ENCODE assay signal across 12 cellular contexts in the genomic region with DNA sequence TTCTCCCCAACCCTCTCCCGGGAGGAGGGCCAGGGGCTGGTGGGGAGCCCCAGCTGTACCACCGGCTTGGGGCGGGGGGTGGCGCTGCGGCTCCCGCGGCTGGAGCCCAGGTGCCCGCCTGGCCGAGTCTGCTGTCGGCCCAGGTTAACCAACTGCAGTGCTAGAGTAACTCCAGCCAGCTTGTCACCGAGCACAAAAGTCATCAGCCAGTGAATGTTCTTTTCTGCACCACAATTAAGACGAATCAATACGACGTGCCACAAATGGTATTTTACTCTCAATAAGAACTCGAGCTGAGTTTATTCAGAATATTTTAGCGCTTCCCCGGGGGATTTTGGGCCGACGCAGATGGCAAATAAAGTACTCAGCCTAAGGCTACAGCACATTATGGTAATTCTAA.
A peak's percentile ranks its signal among the peaks of the same experiment; 100 is the strongest.
DNase-seq lines count a peak whose midpoint lies in the region; ATAC-seq and TF ChIP-seq lines count a peak whose summit lies in the region.
"Had no signal": no experiment of that assay in that cellular context is flagged by ENCODE, and none has a peak within 500 bp of the region (broad histone marks: within the 10 kb centered on the region; RNA-seq: fewer than 3 reads in every experiment).

No MANE protein-coding gene starts in this region.

- H3K27me3 Mint-ChIP-seq in T-helper 1 cell treated with Interleukin-12 subunit alpha and Interleukin-12 subunit beta and Interleukin-4 antibody, amounts not matched to agents 30 μg/mL and 1 μg/mL, for 36 hours (ENCODE audit: low read depth): no peaks in the 10 kb centered on the region
- no peaks in the 10 kb centered on the region for H3K27me3 Mint-ChIP-seq in activated naive CD8-positive, alpha-beta T cell
- no peaks in the 10 kb centered on the region for H3K27me3 Mint-ChIP-seq in naive thymus-derived CD4-positive, alpha-beta T cell
- H3K27me3 Mint-ChIP-seq: stimulated activated memory B cell treated with anti-CD40 and anti-IgM and Interleukin-4, amounts not matched to agents 10 μg/mL and 1 μg/mL and 100 μg/mL, for 72 hours had no signal

- H3K4me1 ChIP-seq in naive thymus-derived CD4-positive, alpha-beta T cell (ENCODE audit: control insufficient read depth in 2 of 2, insufficient read depth in 2 of 2, low read length in 2 of 2): peaks cover 83 to 89% of the 10 kb centered on the region in 2 donors

- peak overlapping the region; percentile 75 for H3K4me3 ChIP-seq in naive thymus-derived CD4-positive, alpha-beta T cell (ENCODE audit: low read length)

- H3K9me3 Mint-ChIP-seq in T-helper 1 cell treated with Interleukin-12 subunit alpha and Interleukin-12 subunit beta and Interleukin-4 antibody, amounts not matched to agents 30 μg/mL and 1 μg/mL, for 36 hours: no peaks in the 10 kb centered on the region
- H3K9me3 Mint-ChIP-seq in activated naive CD8-positive, alpha-beta T cell (ENCODE audit: low read depth): no peaks in the 10 kb centered on the region
- H3K9me3 Mint-ChIP-seq in naive thymus-derived CD4-positive, alpha-beta T cell: peaks cover 0 to 2% (median 0%) of the 10 kb centered on the region in 11 donors
- H3K9me3 Mint-ChIP-seq: stimulated activated memory B cell treated with anti-CD40 and anti-IgM and Interleukin-4, amounts not matched to agents 10 μg/mL and 1 μg/mL and 100 μg/mL, for 72 hours had no signal

- CTCF ChIA-PET in naive thymus-derived CD4-positive, alpha-beta T cell (lab: Charles Lee): interaction anchor here (0.5 to 2.4 kb wide), 13 partner anchors 10 to 1047 kb away, joined by 3 to 10 read pairs (median 3); no protein-coding TSS in a partner anchor

- intact Hi-C loops in naive thymus-derived CD4-positive, alpha-beta T cell (cut with micrococcal nuclease): loop anchor here (1.0 to 5.0 kb wide), 3 partner anchors 78 to 1464 kb away; no protein-coding TSS in a partner anchor

- H3K27me3 ChIP-seq in naive thymus-derived CD4-positive, alpha-beta T cell (ENCODE audit: control insufficient read depth in 2 of 2, insufficient read depth in 2 of 2, low read length in 2 of 2): no peaks in the 10 kb centered on the region

- H3K4me1 Mint-ChIP-seq in T-helper 1 cell treated with Interleukin-12 subunit alpha and Interleukin-12 subunit beta and Interleukin-4 antibody, amounts not matched to agents 30 μg/mL and 1 μg/mL, for 36 hours (ENCODE audit: low read depth): peaks cover 89% of the 10 kb centered on the region
- peaks cover 95% of the 10 kb centered on the region for H3K4me1 Mint-ChIP-seq in activated naive CD8-positive, alpha-beta T cell (ENCODE audit: low read depth)
- peaks cover 60 to 97% (median 93%) of the 10 kb centered on the region in 7 donors for H3K4me1 Mint-ChIP-seq in naive thymus-derived CD4-positive, alpha-beta T cell
- H3K4me1 Mint-ChIP-seq: stimulated activated memory B cell treated with anti-CD40 and anti-IgM and Interleukin-4, amounts not matched to agents 10 μg/mL and 1 μg/mL and 100 μg/mL, for 72 hours had no signal

- peak; percentile 11 for ATAC-seq in naive thymus-derived CD4-positive, alpha-beta T cell
- ATAC-seq: stimulated activated memory B cell treated with anti-CD40 and anti-IgM and Interleukin-4, amounts not matched to agents 10 μg/mL and 1 μg/mL and 100 μg/mL, for 72 hours had no signal

- no peaks in the 10 kb centered on the region for H3K9me3 ChIP-seq in naive thymus-derived CD4-positive, alpha-beta T cell (ENCODE audit: control insufficient read depth in 2 of 3, low read length in 3 of 3)

- peak in 4 of 9 donors; percentile 33 to 60 (median 44) for DNase-seq in naive thymus-derived CD4-positive, alpha-beta T cell
- DNase-seq in inferior parietal cortex (ENCODE audit: extremely low spot score): no peak
- DNase-seq in retina: no peak
- DNase-seq in NCI-H146 (lab: John Stamatoyannopoulos, UW): no peak
- no peak for DNase-seq in SKM-1 treated with dmso at 0.1 percent for 144 hours (lab: John Stamatoyannopoulos, UW; ENCODE audit: unreplicated experiment)
- DNase-seq: HCEC 1CT, RPMI8226 had no signal

- peaks cover 0 to 3% (median 0%) of the 10 kb centered on the region in 3 experiments for H3K36me3 ChIP-seq in naive thymus-derived CD4-positive, alpha-beta T cell (ENCODE audit: control insufficient read depth in 2 of 3, insufficient read depth in 3 of 3, low read length in 3 of 3)

- POLR2A ChIA-PET in naive thymus-derived CD4-positive, alpha-beta T cell (lab: Charles Lee): interaction anchor here (0.5 to 69.0 kb wide), 19 partner anchors 8 to 1211 kb away, joined by 3 to 2458 read pairs (median 4); partner anchors contain the start of gene BCL11B

- H3K36me3 Mint-ChIP-seq in T-helper 1 cell treated with Interleukin-12 subunit alpha and Interleukin-12 subunit beta and Interleukin-4 antibody, amounts not matched to agents 30 μg/mL and 1 μg/mL, for 36 hours (ENCODE audit: low read depth): peaks cover 34% of the 10 kb centered on the region
- H3K36me3 Mint-ChIP-seq in activated naive CD8-positive, alpha-beta T cell: peaks cover 5% of the 10 kb centered on the region
- H3K36me3 Mint-ChIP-seq in naive thymus-derived CD4-positive, alpha-beta T cell: peaks cover 0 to 36% (median 32%) of the 10 kb centered on the region in 5 donors
- H3K36me3 Mint-ChIP-seq: stimulated activated memory B cell treated with anti-CD40 and anti-IgM and Interleukin-4, amounts not matched to agents 10 μg/mL and 1 μg/mL and 100 μg/mL, for 72 hours had no signal

- peak; percentile 5 for TF ChIP-seq CTCF in GM12873 (IDR thresholded peaks at IDR 0.05; ENCODE audit: insufficient read depth, low read depth, low read length, missing control alignments)

- H3K4me3 Mint-ChIP-seq in T-helper 1 cell treated with Interleukin-12 subunit alpha and Interleukin-12 subunit beta and Interleukin-4 antibody, amounts not matched to agents 30 μg/mL and 1 μg/mL, for 36 hours: peak overlapping the region; percentile 88
- peak overlapping the region; percentile 89 for H3K4me3 Mint-ChIP-seq in activated naive CD8-positive, alpha-beta T cell
- peak overlapping the region; percentile 85 to 94 (median 90) for H3K4me3 Mint-ChIP-seq in naive thymus-derived CD4-positive, alpha-beta T cell
- H3K4me3 Mint-ChIP-seq: stimulated activated memory B cell treated with anti-CD40 and anti-IgM and Interleukin-4, amounts not matched to agents 10 μg/mL and 1 μg/mL and 100 μg/mL, for 72 hours had no signal

- peak overlapping the region; percentile 87 for H3K27ac Mint-ChIP-seq in T-helper 1 cell treated with Interleukin-12 subunit alpha and Interleukin-12 subunit beta and Interleukin-4 antibody, amounts not matched to agents 30 μg/mL and 1 μg/mL, for 36 hours
- peak overlapping the region; percentile 100 for H3K27ac Mint-ChIP-seq in activated naive CD8-positive, alpha-beta T cell
- peak overlapping the region; percentile 93 to 100 (median 98) for H3K27ac Mint-ChIP-seq in naive thymus-derived CD4-positive, alpha-beta T cell
- H3K27ac Mint-ChIP-seq: stimulated activated memory B cell treated with anti-CD40 and anti-IgM and Interleukin-4, amounts not matched to agents 10 μg/mL and 1 μg/mL and 100 μg/mL, for 72 hours had no signal

- peak overlapping the region; percentile 85 for H3K27ac ChIP-seq in naive thymus-derived CD4-positive, alpha-beta T cell (ENCODE audit: low read depth, low read length)
- H3K27ac ChIP-seq: HL-60 had no signal
